9 cellular contexts compared by ENCODE assay signal in the genomic region with DNA sequence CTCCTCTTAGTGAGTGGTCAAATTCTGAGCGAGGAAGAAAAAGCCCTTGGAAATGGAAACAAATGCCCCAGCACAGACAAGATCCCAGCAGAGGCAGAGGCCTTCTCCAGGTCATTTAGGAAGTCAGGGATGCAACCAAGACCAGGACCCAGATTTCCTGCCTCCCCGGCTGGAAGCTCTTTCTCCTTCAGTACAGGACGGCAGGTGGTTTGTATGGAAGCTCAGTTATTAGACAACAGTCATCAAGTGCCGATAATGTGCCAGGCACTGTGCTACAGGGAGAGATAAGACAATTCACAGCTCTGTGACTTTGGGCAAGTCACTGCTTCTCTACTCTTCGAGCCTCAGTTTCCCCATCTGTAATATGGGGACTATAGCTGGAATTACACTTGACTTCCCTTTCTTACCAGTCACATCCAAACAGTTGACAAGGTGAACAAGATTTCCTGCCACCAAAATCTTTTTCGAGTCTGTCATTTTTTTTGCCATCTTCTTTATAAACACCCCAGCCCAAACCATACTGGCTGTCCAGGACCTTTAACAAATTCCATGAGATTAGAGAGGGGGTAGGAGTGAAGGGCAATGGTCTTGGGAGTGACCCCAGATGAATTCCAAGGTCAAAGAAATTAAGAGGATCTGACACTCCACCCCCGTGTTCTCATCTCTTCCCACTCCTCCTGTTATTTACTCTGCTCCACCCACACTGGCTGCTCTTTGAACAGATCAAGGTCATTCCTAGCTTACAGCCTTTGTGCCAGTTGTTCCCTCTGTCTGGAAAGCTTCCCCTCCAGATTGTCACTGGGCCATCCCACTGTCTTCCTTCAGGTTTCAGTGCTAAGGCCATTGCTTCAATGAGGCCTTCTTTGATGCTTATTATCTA. TPM values are rescaled to one million over a fixed set of nuclear protein-coding genes. Genes with fewer than 3 reads are reported as not detected.
DNase-seq lines count a peak whose midpoint lies in the region; ATAC-seq, FAIRE-seq and TF ChIP-seq lines count a peak whose summit lies in the region.
"Had no signal": no experiment of that assay in that cellular context is flagged by ENCODE, and none has a peak within 500 bp of the region (broad histone marks: within the 10 kb centered on the region; RNA-seq: fewer than 3 reads in every experiment).

No MANE protein-coding gene starts in this region.

- ATAC-seq in activated T-cell treated with anti-CD3 and anti-CD28 coated beads, Interleukin-2, amount 50 U/mL, for 72 hours (replicated peaks in 1 of 2): no peak

- H3K4me1 Mint-ChIP-seq in activated T-cell treated with anti-CD3 and anti-CD28 coated beads, Interleukin-2, amount 50 U/mL, for 72 hours (ENCODE audit: low read depth): peaks cover 28% of the 10 kb centered on the region

- peaks cover 0 to 2% of the 10 kb centered on the region in 2 donors for H3K36me3 Mint-ChIP-seq in activated T-cell treated with anti-CD3 and anti-CD28 coated beads, Interleukin-2, amount 50 U/mL, for 72 hours (ENCODE audit: insufficient read depth in 2 of 2)

- no peak overlapping the region for H3K4me3 ChIP-seq in SU-DHL-6 (ENCODE audit: insufficient read depth, low read length, poor library complexity, severe bottlenecking)
- H3K4me3 ChIP-seq in iPS-18a (ENCODE audit: low read length): peak overlapping the region; percentile 58
- no peak overlapping the region for H3K4me3 ChIP-seq in kidney (ENCODE audit: low read length in 2 of 2)

- TF ChIP-seq CTCF in SU-DHL-6 (IDR thresholded peaks at IDR 0.05; ENCODE audit: insufficient read depth, low read length, poor library complexity, severe bottlenecking): no peak
- TF ChIP-seq CTCF in kidney (IDR thresholded peaks at IDR 0.05; ENCODE audit: borderline replicate concordance, extremely low read depth, insufficient read depth): no peak

- H2AFZ ChIP-seq in SU-DHL-6 (ENCODE audit: low read depth, low read length, severe bottlenecking): no peak overlapping the region

- peaks cover 60% of the 10 kb centered on the region for H3K27me3 Mint-ChIP-seq in activated T-cell treated with anti-CD3 and anti-CD28 coated beads, Interleukin-2, amount 50 U/mL, for 72 hours (ENCODE audit: low read depth)

- no peak overlapping the region for H3K9ac ChIP-seq in SU-DHL-6 (ENCODE audit: low read length)
- no peak overlapping the region for H3K9ac ChIP-seq in iPS-18a (ENCODE audit: low read length)
- H3K9ac ChIP-seq in kidney (ENCODE audit: low read length in 2 of 2): no peak overlapping the region

- H3K9me2 ChIP-seq in SU-DHL-6 (replicated peaks; ENCODE audit: insufficient read depth, low read length): no peaks in the 10 kb centered on the region

- no peaks in the 10 kb centered on the region for H3F3A ChIP-seq in SU-DHL-6 (ENCODE audit: insufficient read depth)

- no peak overlapping the region for H3K27ac Mint-ChIP-seq in activated T-cell treated with anti-CD3 and anti-CD28 coated beads, Interleukin-2, amount 50 U/mL, for 72 hours

- H3K4me1 ChIP-seq in iPS-18a (ENCODE audit: control insufficient read depth, low read depth, low read length) (no peaks in the 10 kb centered on the region), kidney (ENCODE audit: control insufficient read depth in 1 of 2, insufficient read depth in 1 of 2, low read depth in 1 of 2, low read length in 2 of 2) (no peaks in the 10 kb centered on the region)

- no peaks in the 10 kb centered on the region for H3K9me3 Mint-ChIP-seq in activated T-cell treated with anti-CD3 and anti-CD28 coated beads, Interleukin-2, amount 50 U/mL, for 72 hours

- H3K9me3 ChIP-seq in SU-DHL-6 (ENCODE audit: insufficient read depth, low read length) (no peaks in the 10 kb centered on the region), iPS-18a (ENCODE audit: control insufficient read depth, low read depth, low read length) (no peaks in the 10 kb centered on the region), kidney (ENCODE audit: control insufficient read depth in 1 of 2, low read length in 2 of 2) (no peaks in the 10 kb centered on the region)

- no peak for FAIRE-seq in kidney (lab: Jason Lieb, UNC)

- intact Hi-C loops in kidney (cut with DNase I): no loop called here

- peak overlapping the region; percentile 51 for H3K4me2 ChIP-seq in SU-DHL-6 (ENCODE audit: low read depth, low read length, poor library complexity, severe bottlenecking)

- H3K27ac ChIP-seq in SU-DHL-6 (ENCODE audit: low read depth, low read length) (no peak overlapping the region), iPS-18a (ENCODE audit: low read length) (no peak overlapping the region), kidney (ENCODE audit: low read depth in 2 of 2, low read length in 2 of 2) (no peak overlapping the region)

- H3K4me3 Mint-ChIP-seq in activated T-cell treated with anti-CD3 and anti-CD28 coated beads, Interleukin-2, amount 50 U/mL, for 72 hours: peak overlapping the region; percentile 54 to 80

- H4K20me1 ChIP-seq in SU-DHL-6 (ENCODE audit: low read depth, low read length): no peaks in the 10 kb centered on the region

- no peak for DNase-seq in activated T-cell treated with anti-CD3 and anti-CD28 coated beads, Interleukin-2, amount 50 U/mL, for 72 hours
- DNase-seq in activated T-cell treated with anti-CD3 and anti-CD28 coated beads, Interleukin-2, amount 50 U/mL, for 1 hour: no peak
- DNase-seq in NOMO-1 treated with dmso at 0.1 percent for 144 hours (lab: John Stamatoyannopoulos, UW; ENCODE audit: unreplicated experiment): no peak
- DNase-seq in NCI-H2107 treated with DMSO at 0.1 percent for 48 hours (lab: John Stamatoyannopoulos, UW; ENCODE audit: unreplicated experiment): no peak
- no peak for DNase-seq in kidney
- no peak for DNase-seq in NCI-H524 treated with DMSO at 0.1 percent for 48 hours (lab: John Stamatoyannopoulos, UW)

- H3K36me3 ChIP-seq in SU-DHL-6 (ENCODE audit: low read length) (no peaks in the 10 kb centered on the region), iPS-18a (ENCODE audit: control insufficient read depth, low read depth, low read length) (no peaks in the 10 kb centered on the region), kidney (ENCODE audit: control insufficient read depth in 1 of 2, insufficient read depth in 2 of 2, low read length in 2 of 2) (no peaks in the 10 kb centered on the region)

- H3K79me2 ChIP-seq in SU-DHL-6 (ENCODE audit: insufficient read depth, low read length): no peaks in the 10 kb centered on the region

- H3K27me3 ChIP-seq in SU-DHL-6 (ENCODE audit: low read length) (no peaks in the 10 kb centered on the region), iPS-18a (ENCODE audit: control insufficient read depth, insufficient read depth, low read length) (peaks cover 24% of the 10 kb centered on the region)

RNA-seq across cellular contexts. Expression of gene MMP9, which starts 6.0 kb away (rescaled TPM):
- total RNA-seq in activated T-cell treated with anti-CD3 and anti-CD28 coated beads, Interleukin-2, amount 50 U/mL, for 72 hours: under 1 TPM in 1 of 2 donors, not detected in 1; 0.14 TPM
- total RNA-seq in kidney: 6.6 TPM
- polyA plus RNA-seq in kidney (ENCODE audit: insufficient read depth, low read depth, low replicate concordance): not detected

RNA-seq across cellular contexts. Expression of gene SLC12A5, which starts 14.3 kb away (rescaled TPM):
- total RNA-seq in activated T-cell treated with anti-CD3 and anti-CD28 coated beads, Interleukin-2, amount 50 U/mL, for 72 hours: 1 to 10 TPM; 1.2 to 3.2 TPM
- total RNA-seq in kidney: 2.0 TPM
- 2.5 TPM for polyA plus RNA-seq in kidney (ENCODE audit: insufficient read depth, low read depth, low replicate concordance)
- total RNA-seq: esophagus mucosa had no signal

RNA-seq across cellular contexts. Expression of gene ZNF335, which starts 42.8 kb away (rescaled TPM):
- 10 to 100 TPM; 28.4 to 29.8 TPM for total RNA-seq in activated T-cell treated with anti-CD3 and anti-CD28 coated beads, Interleukin-2, amount 50 U/mL, for 72 hours
- total RNA-seq in kidney: 22.3 TPM
- polyA plus RNA-seq in kidney (ENCODE audit: insufficient read depth, low read depth, low replicate concordance): 5.7 TPM
